ENCODE assay signal across 9 cellular contexts in the genomic region with DNA sequence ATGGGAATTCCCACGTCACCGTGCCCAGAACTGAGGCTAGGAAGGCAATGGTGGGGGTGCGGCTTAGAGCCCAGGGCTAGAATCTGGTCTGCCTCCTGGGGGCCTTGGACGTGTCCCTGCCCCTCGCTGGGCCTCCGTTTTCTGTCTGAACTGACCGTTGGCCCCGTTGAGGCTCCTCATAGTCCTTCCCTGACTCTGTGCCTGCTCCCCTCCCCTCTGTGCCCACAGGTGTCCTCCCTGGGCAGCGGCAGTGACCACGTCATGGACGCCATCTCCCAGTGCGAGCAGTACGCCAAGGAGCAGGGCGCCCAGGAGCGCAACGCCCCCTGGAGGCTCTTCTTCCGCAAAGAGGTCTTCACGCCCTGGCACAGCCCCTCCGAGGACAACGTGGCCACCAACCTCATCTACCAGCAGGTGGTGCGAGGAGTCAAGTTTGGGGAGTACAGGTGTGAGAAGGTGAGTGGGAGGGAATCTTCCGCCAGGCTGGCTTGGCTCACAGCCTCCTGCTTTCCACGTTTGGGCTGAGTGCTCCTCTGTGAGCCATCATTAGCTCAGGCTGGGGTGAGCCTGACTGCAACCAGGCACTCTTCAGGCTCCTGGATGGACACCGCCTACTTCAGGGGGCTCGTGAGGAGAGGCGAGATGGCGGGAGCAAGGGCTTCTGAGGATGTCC.
DNase-seq lines count a peak whose midpoint lies in the region; TF ChIP-seq lines count a peak whose summit lies in the region.
"Had no signal": no experiment of that assay in that cellular context is flagged by ENCODE, and none has a peak within 500 bp of the region (broad histone marks: within the 10 kb centered on the region; RNA-seq: fewer than 3 reads in every experiment).

No MANE protein-coding gene starts in this region.

- peak; percentile 21 for DNase-seq in choroid plexus epithelial cell (ENCODE audit: low read depth)
- peak; percentile 82 for DNase-seq in type B pancreatic cell (ENCODE audit: extremely low spot score, unreplicated experiment)
- DNase-seq in middle frontal gyrus (ENCODE audit: extremely low spot score, low spot score), result no peak
- DNase-seq in cerebellar nuclear complex (lab: John Stamatoyannopoulos, UW), result no peak

- H3K4me3 Mint-ChIP-seq in type B pancreatic cell, result peak overlapping the region; percentile 84

- H3K9ac ChIP-seq in ES-I3 (ENCODE audit: low read depth, low read length) (peak overlapping the region; percentile 47; the same call in 1 of the 2 replicates), mucosa of rectum (ENCODE audit: low read depth in 1 of 2, low read length in 2 of 2) (peak overlapping the region in 1 of 2 donors; percentile 51)

- peaks cover 4% of the 10 kb centered on the region for H3K27me3 Mint-ChIP-seq in type B pancreatic cell

- H3K4me1 Mint-ChIP-seq in type B pancreatic cell (ENCODE audit: unreplicated experiment), result peaks cover 3% of the 10 kb centered on the region

- H3K9me3 Mint-ChIP-seq in type B pancreatic cell, result no peaks in the 10 kb centered on the region

- no peaks in the 10 kb centered on the region for H3K27me3 ChIP-seq in mucosa of rectum (ENCODE audit: control insufficient read depth in 2 of 2, insufficient read depth in 2 of 2, low read length in 2 of 2)
- H3K27me3 ChIP-seq: uterus had no signal

- H3K27ac ChIP-seq in VCaP (peak overlapping the region; percentile 89), mucosa of rectum (ENCODE audit: low read depth in 2 of 2, low read length in 2 of 2) (no peak overlapping the region)
- H3K27ac ChIP-seq: uterus had no signal

- H3K27ac Mint-ChIP-seq in type B pancreatic cell, result no peak overlapping the region

- H3K4me1 ChIP-seq in ES-I3 (ENCODE audit: insufficient read depth, low read length) (0 out of 2 replicates have a peak, but pooled peaks cover 4% of the 10 kb centered on the region), mucosa of rectum (ENCODE audit: control insufficient read depth in 2 of 2, insufficient read depth in 2 of 2, low read length in 2 of 2) (peaks cover 26 to 32% of the 10 kb centered on the region in 2 donors)
- H3K4me1 ChIP-seq: uterus had no signal

- no peaks in the 10 kb centered on the region for H3K36me3 Mint-ChIP-seq in type B pancreatic cell

- no peaks in the 10 kb centered on the region for H3K36me3 ChIP-seq in ES-I3 (ENCODE audit: insufficient read depth, low read length)
- H3K36me3 ChIP-seq in mucosa of rectum (ENCODE audit: control insufficient read depth in 2 of 2, insufficient read depth in 2 of 2, low read length in 2 of 2), result no peaks in the 10 kb centered on the region
- H3K36me3 ChIP-seq: uterus had no signal

- H3K4me3 ChIP-seq in choroid plexus epithelial cell (ENCODE audit: low read depth, low read length) (no peak overlapping the region), mucosa of rectum (ENCODE audit: low read length in 2 of 2) (peak overlapping the region; percentile 44 to 48)
- H3K4me3 ChIP-seq: uterus had no signal

- H3K9me3 ChIP-seq in ES-I3 (ENCODE audit: control insufficient read depth, insufficient read depth, low read length), result no peaks in the 10 kb centered on the region
- H3K9me3 ChIP-seq in mucosa of rectum (ENCODE audit: control insufficient read depth in 2 of 2, low read length in 2 of 2), result no peaks in the 10 kb centered on the region
- H3K9me3 ChIP-seq: uterus had no signal

- TF ChIP-seq CTCF in LNCAP (IDR thresholded peaks at IDR 0.05) (peak; percentile 91), VCaP (conservative IDR thresholded peaks at IDR 0.05) (peak; percentile 99), choroid plexus epithelial cell (conservative IDR thresholded peaks at IDR 0.05; ENCODE audit: low read depth, low read length) (peak; percentile 61), type B pancreatic cell (conservative IDR thresholded peaks at IDR 0.05) (peak; percentile 79)

Comparison
In these comparisons a context has a peak if more than half of its experiments do, and no peak if none do; other contexts are left out.
1. DNase-seq: peak in choroid plexus epithelial cell (single experiment) and type B pancreatic cell (single experiment); none in middle frontal gyrus (single experiment) and cerebellar nuclear complex (0 of 2).
2. Peak in every context shown above with its lines, with median percentiles within 50 percentile points of each other: CTCF ChIP-seq.